8 cellular contexts compared by ENCODE assay signal in genomic region chr11:9459573-9460321, GRCh38.
DNase-seq lines count a peak whose midpoint lies in the region; ATAC-seq and TF ChIP-seq lines count a peak whose summit lies in the region.

No MANE protein-coding gene starts in this region.

- TF ChIP-seq CTCF in epithelial cell of esophagus (IDR thresholded peaks at IDR 0.05; ENCODE audit: insufficient read depth, low read depth, low read length, missing control alignments): no peak

- peak overlapping the region; percentile 100 for H3K9ac ChIP-seq in stomach smooth muscle (ENCODE audit: low read length in 2 of 2)

- H3K4me1 ChIP-seq in muscle layer of duodenum (ENCODE audit: control insufficient read depth in 1 of 2, insufficient read depth in 2 of 2, low read length in 2 of 2) (peaks cover 0 to 11% of the 10 kb centered on the region in 2 donors), stomach smooth muscle (ENCODE audit: control insufficient read depth, insufficient read depth, low read length) (peaks cover 11% of the 10 kb centered on the region)

- peak; percentile 10 for DNase-seq in NCI-H2029 (lab: John Stamatoyannopoulos, UW)
- peak; percentile 35 for DNase-seq in activated CD8-positive, alpha-beta memory T cell treated with anti-CD3 and anti-CD28 coated beads, Interleukin-2, amount 50 U/mL, for 4 hours
- DNase-seq in epithelial cell of esophagus (ENCODE audit: low read depth): peak; percentile 45

- H3K4me3 ChIP-seq in GM08714 (ENCODE audit: low read length) (peak overlapping the region; percentile 79), epithelial cell of esophagus (ENCODE audit: low read length) (peak overlapping the region; percentile 99), muscle layer of duodenum (ENCODE audit: low read depth in 1 of 2, low read length in 2 of 2) (peak overlapping the region; percentile 92 to 96), stomach smooth muscle (ENCODE audit: low read length in 2 of 2) (peak overlapping the region; percentile 97 to 99)

- no peaks in the 10 kb centered on the region for H3K9me3 ChIP-seq in muscle layer of duodenum (ENCODE audit: control insufficient read depth in 1 of 2, low read length in 2 of 2)
- H3K9me3 ChIP-seq in stomach smooth muscle (ENCODE audit: control insufficient read depth in 2 of 2, low read length in 2 of 2): no peaks in the 10 kb centered on the region

- H3K36me3 ChIP-seq in muscle layer of duodenum (ENCODE audit: control insufficient read depth in 1 of 2, insufficient read depth in 2 of 2, low read length in 2 of 2) (peaks cover 0 to 18% of the 10 kb centered on the region in 2 donors), stomach smooth muscle (ENCODE audit: control insufficient read depth in 2 of 2, insufficient read depth in 2 of 2, low read length in 2 of 2) (no peaks in the 10 kb centered on the region)

- ATAC-seq in GM18502 (IDR thresholded peaks at IDR 0.05; ENCODE audit: poor library complexity, unreplicated experiment): no peak
- no peak for ATAC-seq in HG03196 (IDR thresholded peaks at IDR 0.05; ENCODE audit: unreplicated experiment)

- H3K27ac ChIP-seq in muscle layer of duodenum (ENCODE audit: low read length) (peak overlapping the region; percentile 100), stomach smooth muscle (ENCODE audit: low read length) (peak overlapping the region; percentile 100)

- H3K27me3 ChIP-seq in muscle layer of duodenum (ENCODE audit: low read depth, low read length) (no peaks in the 10 kb centered on the region), stomach smooth muscle (ENCODE audit: control insufficient read depth in 1 of 2, insufficient read depth in 2 of 2, low read length in 2 of 2) (no peaks in the 10 kb centered on the region)
